In the genomic region with DNA sequence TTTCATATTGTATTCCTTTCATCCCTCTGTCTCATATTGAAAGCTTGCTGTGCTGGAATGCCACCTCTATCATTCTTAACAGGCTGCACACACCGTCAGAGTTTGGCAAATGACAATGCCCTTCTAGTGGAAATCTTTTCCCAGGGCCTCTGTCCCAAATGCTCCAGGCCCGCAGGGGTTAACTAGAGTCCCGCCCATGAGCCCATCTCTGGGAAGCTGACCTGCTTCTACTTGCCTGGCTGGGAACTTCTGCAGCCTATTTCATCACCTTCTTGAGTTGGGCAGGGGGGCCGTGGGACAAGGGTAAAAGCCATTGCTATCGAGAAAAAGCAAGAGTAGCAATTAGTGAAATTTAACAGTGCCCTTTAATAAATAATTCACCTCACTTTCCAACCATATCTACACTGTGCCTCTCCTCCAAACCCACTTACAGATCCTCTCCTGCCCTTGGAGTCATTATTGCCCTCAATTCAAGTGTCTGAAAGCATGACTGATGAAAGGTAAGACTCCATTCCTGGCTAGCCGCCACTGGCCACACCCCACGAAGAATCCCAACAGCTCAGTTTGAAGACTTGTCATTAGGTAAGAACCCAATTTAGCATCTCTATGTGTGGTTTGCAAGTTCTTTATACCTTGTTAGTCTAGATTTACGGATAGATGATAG, we compare ENCODE assay signal across 23 cellular contexts.
DNase-seq lines count a peak whose midpoint lies in the region; ATAC-seq and TF ChIP-seq lines count a peak whose summit lies in the region.
"Had no signal": no experiment of that assay in that cellular context is flagged by ENCODE, and none has a peak within 500 bp of the region (broad histone marks: within the 10 kb centered on the region; RNA-seq: fewer than 3 reads in every experiment).

No MANE protein-coding gene starts in this region.

- intact Hi-C loops in lower lobe of right lung (cut with DNase I) (no loop called here), right cardiac atrium (cut with DNase I) (no loop called here)

- no peaks in the 10 kb centered on the region for H3K36me3 ChIP-seq in esophagus (ENCODE audit: control insufficient read depth in 2 of 2, insufficient read depth in 2 of 2, low read length in 1 of 2)
- H3K36me3 ChIP-seq in lower lobe of right lung: no peaks in the 10 kb centered on the region
- H3K36me3 ChIP-seq: vagina had no signal

- H3K27ac ChIP-seq in esophagus (ENCODE audit: low read depth in 2 of 2, low read length in 1 of 2) (peak overlapping the region; percentile 16 to 25), lower lobe of right lung (no peak overlapping the region), right cardiac atrium (ENCODE audit: low read length) (no peak overlapping the region)
- H3K27ac ChIP-seq: vagina had no signal

- ATAC-seq in lower lobe of right lung (peak; percentile 11 to 64), HG03571 (IDR thresholded peaks at IDR 0.05; ENCODE audit: unreplicated experiment) (no peak), HG02938 (IDR thresholded peaks at IDR 0.05; ENCODE audit: unreplicated experiment) (no peak), right cardiac atrium (no peak)
- ATAC-seq: Right ventricle myocardium inferior, sciatic nerve had no signal

- H3K4me3 ChIP-seq in esophagus (ENCODE audit: low read depth in 1 of 2, low read length in 2 of 2) (no peak overlapping the region), lower lobe of right lung (no peak overlapping the region), right cardiac atrium (ENCODE audit: low read length) (no peak overlapping the region)
- H3K4me3 ChIP-seq: vagina had no signal

- TF ChIP-seq CTCF in lower lobe of right lung (IDR thresholded peaks at IDR 0.05): no peak

- no peaks in the 10 kb centered on the region for H3K27me3 ChIP-seq in esophagus (ENCODE audit: control insufficient read depth in 1 of 2, insufficient read depth in 2 of 2, low read length in 2 of 2)
- H3K27me3 ChIP-seq in lower lobe of right lung (ENCODE audit: low read depth): no peaks in the 10 kb centered on the region
- H3K27me3 ChIP-seq in right cardiac atrium (ENCODE audit: control insufficient read depth, insufficient read depth): no peaks in the 10 kb centered on the region
- H3K27me3 ChIP-seq: vagina had no signal

- peak; percentile 99 for DNase-seq in DMS79 treated with DMSO at 0.1 percent for 48 hours (lab: John Stamatoyannopoulos, UW)
- DNase-seq in NCI-H2227 treated with DMSO at 0.1 percent for 48 hours (lab: John Stamatoyannopoulos, UW): peak; percentile 44
- DNase-seq in lower lobe of right lung: peak; percentile 47
- DNase-seq in germinal center (ENCODE audit: low spot score): no peak
- DNase-seq in right cardiac atrium: no peak
- DNase-seq: activated CD4-positive, alpha-beta T cell treated with anti-CD3 and anti-CD28 coated beads for 48 hours; activated gamma-delta T cell; activated T-cell treated with anti-CD3 and anti-CD28 coated beads, Interleukin-2, amount 50 U/mL, for 1 hour; Calu3; central memory CD4-positive, alpha-beta T cell; GOT3; NCI-H1105 treated with DMSO at 0.1 percent for 48 hours; NCI-H2081; NCI-H446; OCI-M1; stimulated activated CD4-positive, alpha-beta T cell treated with anti-CD3 and anti-CD28 coated beads, Interleukin-4, amount 100 ng/mL, for 4 hours; stimulated activated naive CD4-positive, alpha-beta T cell had no signal

- no peaks in the 10 kb centered on the region for H3K9me3 ChIP-seq in esophagus (ENCODE audit: control insufficient read depth in 2 of 2, insufficient read depth in 1 of 2, low read depth in 1 of 2, low read length in 1 of 2)
- no peaks in the 10 kb centered on the region for H3K9me3 ChIP-seq in lower lobe of right lung
- H3K9me3 ChIP-seq in right cardiac atrium (ENCODE audit: control insufficient read depth, low read length): no peaks in the 10 kb centered on the region
- H3K9me3 ChIP-seq: vagina had no signal

- H3K4me1 ChIP-seq in esophagus (ENCODE audit: control insufficient read depth in 2 of 2, insufficient read depth in 2 of 2, low read length in 1 of 2) (peaks cover 0 to 4% of the 10 kb centered on the region in 2 donors), lower lobe of right lung (no peaks in the 10 kb centered on the region), right cardiac atrium (ENCODE audit: control insufficient read depth, insufficient read depth, low read length) (no peaks in the 10 kb centered on the region)
- H3K4me1 ChIP-seq: vagina had no signal

- 52 to 70% methylated on average over 8 of the region's 8 CpGs for WGBS in esophagus, 2 donors
- 63% methylated on average over 8 of the region's 8 CpGs for WGBS in right cardiac atrium

Comparison
In these comparisons a context has a peak if more than half of its experiments do, and no peak if none do; other contexts are left out.
1. DNase-seq: peak in DMS79 treated with DMSO at 0.1 percent for 48 hours (single experiment), NCI-H2227 treated with DMSO at 0.1 percent for 48 hours (single experiment) and lower lobe of right lung (single experiment); none in germinal center (single experiment) and right cardiac atrium (0 of 3).
2. H3K27ac ChIP-seq: peak in esophagus (2 of 2); none in lower lobe of right lung (single experiment) and right cardiac atrium (single experiment).
3. ATAC-seq: peak in lower lobe of right lung (2 of 2); none in HG03571 (single experiment), HG02938 (single experiment) and right cardiac atrium (0 of 2).